1 cellular context compared by ENCODE assay signal in the genomic region with DNA sequence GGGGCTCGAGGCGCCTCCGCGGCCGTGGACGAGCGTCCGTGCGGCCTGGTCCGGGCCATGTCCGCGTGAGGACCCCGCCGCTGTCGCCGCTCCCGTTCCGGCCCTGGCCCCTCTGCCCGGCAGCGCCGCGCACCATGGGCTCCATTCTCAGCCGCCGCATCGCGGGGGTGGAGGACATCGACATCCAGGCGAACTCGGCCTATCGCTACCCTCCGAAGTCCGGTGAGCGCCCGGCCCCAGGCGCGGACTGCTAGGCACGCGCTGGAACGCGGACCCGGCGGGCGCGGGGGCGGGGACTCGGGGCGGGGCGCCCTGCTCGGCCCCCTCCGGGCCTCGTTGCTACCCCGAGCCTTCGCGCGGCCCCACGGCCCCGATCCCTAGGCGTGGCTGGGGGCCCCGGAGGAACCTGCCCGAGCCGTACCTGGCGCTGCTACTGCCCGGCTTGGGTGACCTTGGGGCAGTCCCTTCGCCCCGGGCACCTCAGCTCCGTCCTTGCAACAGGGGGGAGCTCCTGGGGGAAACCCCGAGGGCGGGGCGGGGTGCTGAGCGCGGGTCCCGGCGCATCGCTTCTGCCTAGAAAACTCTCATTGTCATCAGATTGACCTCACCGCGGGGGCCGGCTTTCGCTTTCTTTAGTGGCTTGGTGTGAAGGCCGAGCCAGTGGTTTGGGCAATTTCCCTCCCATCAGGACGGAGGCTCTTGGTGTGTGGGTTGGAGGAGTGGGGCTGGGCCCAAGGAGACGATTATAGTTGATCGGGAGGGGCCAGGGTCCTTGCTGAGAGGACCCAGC.
TF ChIP-seq lines count a peak whose summit lies in the region.

No MANE protein-coding gene starts in this region.

TF ChIP-seq in HepG2, 621 proteins besides CTCF, POLR2A, EP300 and RAD21 (continued from another document and continues in another):
- TF ChIP-seq DNMT1 (CRISPR knock-in tag; IDR thresholded peaks at IDR 0.05) (no peak), ISX (CRISPR knock-in tag; conservative IDR thresholded peaks at IDR 0.05) (no peak), ZNF510 (CRISPR knock-in tag; IDR thresholded peaks at IDR 0.05; ENCODE audit: low read depth) (no peak), GATAD2A (CRISPR knock-in tag; IDR thresholded peaks at IDR 0.05) (no peak), TAF15 (IDR thresholded peaks at IDR 0.05; ENCODE audit: low read depth, low read length, poor library complexity, severe bottlenecking) (no peak), FOSL2 (CRISPR knock-in tag; IDR thresholded peaks at IDR 0.05) (no peak; the same call in 1 of the 2 replicates), MZF1 (CRISPR knock-in tag; IDR thresholded peaks at IDR 0.05; ENCODE audit: borderline replicate concordance) (no peak), SRSF1 (optimal IDR thresholded peaks at IDR 0.05; ENCODE audit: low read depth, low read length) (no peak), ZNF616 (CRISPR knock-in tag; IDR thresholded peaks at IDR 0.05; ENCODE audit: low read depth) (peak; percentile 77; the same call in 1 of the 2 replicates), ZNF567 (CRISPR knock-in tag; IDR thresholded peaks at IDR 0.05; ENCODE audit: borderline replicate concordance) (no peak), SPEN (CRISPR knock-in tag; IDR thresholded peaks at IDR 0.05; ENCODE audit: low read depth) (0 out of 2 replicates have a peak, but pooled peaks have one; percentile 33), ZBTB44 (CRISPR knock-in tag; IDR thresholded peaks at IDR 0.05) (no peak), ZNF20 (CRISPR knock-in tag; IDR thresholded peaks at IDR 0.05) (no peak), MTF1 (CRISPR knock-in tag; IDR thresholded peaks at IDR 0.05) (no peak), DDIT3 (CRISPR knock-in tag; IDR thresholded peaks at IDR 0.05) (no peak), USF2 (IDR thresholded peaks at IDR 0.05; ENCODE audit: low read depth, low read length) (no peak), USF2 (CRISPR knock-in tag; IDR thresholded peaks at IDR 0.05; ENCODE audit: borderline replicate concordance) (0 out of 2 replicates have a peak, but pooled peaks have one; percentile 0), ZNF687 (CRISPR knock-in tag; IDR thresholded peaks at IDR 0.05) (peak; percentile 70), ZKSCAN5 (CRISPR knock-in tag; IDR thresholded peaks at IDR 0.05) (no peak), ZC3H4 (CRISPR knock-in tag; IDR thresholded peaks at IDR 0.05; ENCODE audit: borderline replicate concordance) (no peak), HNF4G (IDR thresholded peaks at IDR 0.05; ENCODE audit: borderline replicate concordance, low read depth, low read length) (no peak), HNF4G (CRISPR knock-in tag; IDR thresholded peaks at IDR 0.05; ENCODE audit: borderline replicate concordance, low read depth) (no peak; the same call in 1 of the 2 replicates), ZNF570 (CRISPR knock-in tag; IDR thresholded peaks at IDR 0.05; ENCODE audit: borderline replicate concordance) (no peak), KLF12 (CRISPR knock-in tag; IDR thresholded peaks at IDR 0.05; ENCODE audit: borderline replicate concordance) (no peak), REPIN1 (CRISPR knock-in tag; IDR thresholded peaks at IDR 0.05; ENCODE audit: borderline replicate concordance, low read depth) (0 out of 2 replicates have a peak, but pooled peaks have one; percentile 10), EZH2 (conservative IDR thresholded peaks at IDR 0.05; ENCODE audit: low read depth, low read length) (no peak), ZNF772 (CRISPR knock-in tag; IDR thresholded peaks at IDR 0.05) (no peak; the same call in 1 of the 2 replicates), ZSCAN22 (CRISPR knock-in tag; IDR thresholded peaks at IDR 0.05) (no peak; the same call in 1 of the 2 replicates), NFAT5 (CRISPR knock-in tag; IDR thresholded peaks at IDR 0.05) (no peak; the same call in 1 of the 2 replicates)
- TF ChIP-seq, protein P1, sequence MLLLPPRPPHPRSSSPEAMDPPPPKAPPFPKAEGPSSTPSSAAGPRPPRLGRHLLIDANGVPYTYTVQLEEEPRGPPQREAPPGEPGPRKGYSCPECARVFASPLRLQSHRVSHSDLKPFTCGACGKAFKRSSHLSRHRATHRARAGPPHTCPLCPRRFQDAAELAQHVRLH (CRISPR knock-in tag; IDR thresholded peaks at IDR 0.05; ENCODE audit: borderline replicate concordance, low read depth), result no peak
- TF ChIP-seq, protein P2, sequence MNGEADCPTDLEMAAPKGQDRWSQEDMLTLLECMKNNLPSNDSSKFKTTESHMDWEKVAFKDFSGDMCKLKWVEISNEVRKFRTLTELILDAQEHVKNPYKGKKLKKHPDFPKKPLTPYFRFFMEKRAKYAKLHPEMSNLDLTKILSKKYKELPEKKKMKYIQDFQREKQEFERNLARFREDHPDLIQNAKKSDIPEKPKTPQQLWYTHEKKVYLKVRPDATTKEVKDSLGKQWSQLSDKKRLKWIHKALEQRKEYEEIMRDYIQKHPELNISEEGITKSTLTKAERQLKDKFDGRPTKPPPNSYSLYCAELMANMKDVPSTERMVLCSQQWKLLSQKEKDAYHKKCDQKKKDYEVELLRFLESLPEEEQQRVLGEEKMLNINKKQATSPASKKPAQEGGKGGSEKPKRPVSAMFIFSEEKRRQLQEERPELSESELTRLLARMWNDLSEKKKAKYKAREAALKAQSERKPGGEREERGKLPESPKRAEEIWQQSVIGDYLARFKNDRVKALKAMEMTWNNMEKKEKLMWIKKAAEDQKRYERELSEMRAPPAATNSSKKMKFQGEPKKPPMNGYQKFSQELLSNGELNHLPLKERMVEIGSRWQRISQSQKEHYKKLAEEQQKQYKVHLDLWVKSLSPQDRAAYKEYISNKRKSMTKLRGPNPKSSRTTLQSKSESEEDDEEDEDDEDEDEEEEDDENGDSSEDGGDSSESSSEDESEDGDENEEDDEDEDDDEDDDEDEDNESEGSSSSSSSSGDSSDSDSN (CRISPR knock-in tag; IDR thresholded peaks at IDR 0.05), result peak; percentile 70; the same call in 1 of the 2 replicates
- TF ChIP-seq, protein P3, sequence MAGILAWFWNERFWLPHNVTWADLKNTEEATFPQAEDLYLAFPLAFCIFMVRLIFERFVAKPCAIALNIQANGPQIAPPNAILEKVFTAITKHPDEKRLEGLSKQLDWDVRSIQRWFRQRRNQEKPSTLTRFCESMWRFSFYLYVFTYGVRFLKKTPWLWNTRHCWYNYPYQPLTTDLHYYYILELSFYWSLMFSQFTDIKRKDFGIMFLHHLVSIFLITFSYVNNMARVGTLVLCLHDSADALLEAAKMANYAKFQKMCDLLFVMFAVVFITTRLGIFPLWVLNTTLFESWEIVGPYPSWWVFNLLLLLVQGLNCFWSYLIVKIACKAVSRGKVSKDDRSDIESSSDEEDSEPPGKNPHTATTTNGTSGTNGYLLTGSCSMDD (CRISPR knock-in tag; IDR thresholded peaks at IDR 0.05), result no peak
